1 cellular context compared by ENCODE assay signal in the genomic region with DNA sequence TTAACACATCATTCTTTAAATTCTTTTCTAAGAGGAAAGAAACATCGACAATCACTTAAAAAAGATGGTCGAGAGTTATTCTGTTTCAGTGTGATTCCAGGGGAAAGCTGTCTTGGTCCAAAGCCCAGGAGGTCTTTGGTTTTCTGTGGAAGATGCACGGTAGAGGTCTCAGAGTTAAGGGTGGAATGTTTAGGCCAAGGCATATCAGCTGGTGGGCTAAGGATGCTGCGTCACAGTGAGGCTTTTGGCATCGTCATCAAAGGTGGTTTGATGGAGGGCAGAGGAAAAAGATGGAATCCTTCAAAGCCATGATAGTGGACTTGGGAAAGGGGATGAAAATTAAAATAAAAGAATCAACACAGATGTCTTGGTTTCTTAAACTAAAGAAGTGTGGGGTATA.
TF ChIP-seq lines count a peak whose summit lies in the region.

No MANE protein-coding gene starts in this region.

TF ChIP-seq in GM23338, 12 proteins besides CTCF, POLR2A, EP300 and RAD21 (continued from another document):
- TF ChIP-seq, protein P1, sequence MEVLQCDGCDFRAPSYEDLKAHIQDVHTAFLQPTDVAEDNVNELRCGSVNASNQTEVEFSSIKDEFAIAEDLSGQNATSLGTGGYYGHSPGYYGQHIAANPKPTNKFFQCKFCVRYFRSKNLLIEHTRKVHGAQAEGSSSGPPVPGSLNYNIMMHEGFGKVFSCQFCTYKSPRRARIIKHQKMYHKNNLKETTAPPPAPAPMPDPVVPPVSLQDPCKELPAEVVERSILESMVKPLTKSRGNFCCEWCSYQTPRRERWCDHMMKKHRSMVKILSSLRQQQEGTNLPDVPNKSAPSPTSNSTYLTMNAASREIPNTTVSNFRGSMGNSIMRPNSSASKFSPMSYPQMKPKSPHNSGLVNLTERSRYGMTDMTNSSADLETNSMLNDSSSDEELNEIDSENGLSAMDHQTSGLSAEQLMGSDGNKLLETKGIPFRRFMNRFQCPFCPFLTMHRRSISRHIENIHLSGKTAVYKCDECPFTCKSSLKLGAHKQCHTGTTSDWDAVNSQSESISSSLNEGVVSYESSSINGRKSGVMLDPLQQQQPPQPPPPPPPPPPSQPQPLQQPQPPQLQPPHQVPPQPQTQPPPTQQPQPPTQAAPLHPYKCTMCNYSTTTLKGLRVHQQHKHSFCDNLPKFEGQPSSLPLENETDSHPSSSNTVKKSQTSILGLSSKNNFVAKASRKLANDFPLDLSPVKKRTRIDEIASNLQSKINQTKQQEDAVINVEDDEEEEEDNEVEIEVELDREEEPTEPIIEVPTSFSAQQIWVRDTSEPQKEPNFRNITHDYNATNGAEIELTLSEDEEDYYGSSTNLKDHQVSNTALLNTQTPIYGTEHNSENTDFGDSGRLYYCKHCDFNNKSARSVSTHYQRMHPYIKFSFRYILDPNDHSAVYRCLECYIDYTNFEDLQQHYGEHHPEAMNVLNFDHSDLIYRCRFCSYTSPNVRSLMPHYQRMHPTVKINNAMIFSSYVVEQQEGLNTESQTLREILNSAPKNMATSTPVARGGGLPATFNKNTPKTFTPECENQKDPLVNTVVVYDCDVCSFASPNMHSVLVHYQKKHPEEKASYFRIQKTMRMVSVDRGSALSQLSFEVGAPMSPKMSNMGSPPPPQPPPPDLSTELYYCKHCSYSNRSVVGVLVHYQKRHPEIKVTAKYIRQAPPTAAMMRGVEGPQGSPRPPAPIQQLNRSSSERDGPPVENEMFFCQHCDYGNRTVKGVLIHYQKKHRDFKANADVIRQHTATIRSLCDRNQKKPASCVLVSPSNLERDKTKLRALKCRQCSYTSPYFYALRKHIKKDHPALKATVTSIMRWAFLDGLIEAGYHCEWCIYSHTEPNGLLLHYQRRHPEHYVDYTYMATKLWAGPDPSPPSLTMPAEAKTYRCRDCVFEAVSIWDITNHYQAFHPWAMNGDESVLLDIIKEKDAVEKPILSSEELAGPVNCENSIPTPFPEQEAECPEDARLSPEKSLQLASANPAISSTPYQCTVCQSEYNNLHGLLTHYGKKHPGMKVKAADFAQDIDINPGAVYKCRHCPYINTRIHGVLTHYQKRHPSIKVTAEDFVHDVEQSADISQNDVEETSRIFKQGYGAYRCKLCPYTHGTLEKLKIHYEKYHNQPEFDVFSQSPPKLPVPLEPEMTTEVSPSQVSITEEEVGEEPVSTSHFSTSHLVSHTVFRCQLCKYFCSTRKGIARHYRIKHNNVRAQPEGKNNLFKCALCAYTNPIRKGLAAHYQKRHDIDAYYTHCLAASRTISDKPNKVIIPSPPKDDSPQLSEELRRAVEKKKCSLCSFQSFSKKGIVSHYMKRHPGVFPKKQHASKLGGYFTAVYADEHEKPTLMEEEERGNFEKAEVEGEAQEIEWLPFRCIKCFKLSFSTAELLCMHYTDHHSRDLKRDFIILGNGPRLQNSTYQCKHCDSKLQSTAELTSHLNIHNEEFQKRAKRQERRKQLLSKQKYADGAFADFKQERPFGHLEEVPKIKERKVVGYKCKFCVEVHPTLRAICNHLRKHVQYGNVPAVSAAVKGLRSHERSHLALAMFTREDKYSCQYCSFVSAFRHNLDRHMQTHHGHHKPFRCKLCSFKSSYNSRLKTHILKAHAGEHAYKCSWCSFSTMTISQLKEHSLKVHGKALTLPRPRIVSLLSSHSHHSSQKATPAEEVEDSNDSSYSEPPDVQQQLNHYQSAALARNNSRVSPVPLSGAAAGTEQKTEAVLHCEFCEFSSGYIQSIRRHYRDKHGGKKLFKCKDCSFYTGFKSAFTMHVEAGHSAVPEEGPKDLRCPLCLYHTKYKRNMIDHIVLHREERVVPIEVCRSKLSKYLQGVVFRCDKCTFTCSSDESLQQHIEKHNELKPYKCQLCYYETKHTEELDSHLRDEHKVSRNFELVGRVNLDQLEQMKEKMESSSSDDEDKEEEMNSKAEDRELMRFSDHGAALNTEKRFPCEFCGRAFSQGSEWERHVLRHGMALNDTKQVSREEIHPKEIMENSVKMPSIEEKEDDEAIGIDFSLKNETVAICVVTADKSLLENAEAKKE (CRISPR knock-in tag; IDR thresholded peaks at IDR 0.05), result no peak
- TF ChIP-seq EZH2 (IDR thresholded peaks at IDR 0.05; ENCODE audit: low read depth, unreplicated experiment), result no peak
